1 cellular context compared by ENCODE assay signal in the genomic region with DNA sequence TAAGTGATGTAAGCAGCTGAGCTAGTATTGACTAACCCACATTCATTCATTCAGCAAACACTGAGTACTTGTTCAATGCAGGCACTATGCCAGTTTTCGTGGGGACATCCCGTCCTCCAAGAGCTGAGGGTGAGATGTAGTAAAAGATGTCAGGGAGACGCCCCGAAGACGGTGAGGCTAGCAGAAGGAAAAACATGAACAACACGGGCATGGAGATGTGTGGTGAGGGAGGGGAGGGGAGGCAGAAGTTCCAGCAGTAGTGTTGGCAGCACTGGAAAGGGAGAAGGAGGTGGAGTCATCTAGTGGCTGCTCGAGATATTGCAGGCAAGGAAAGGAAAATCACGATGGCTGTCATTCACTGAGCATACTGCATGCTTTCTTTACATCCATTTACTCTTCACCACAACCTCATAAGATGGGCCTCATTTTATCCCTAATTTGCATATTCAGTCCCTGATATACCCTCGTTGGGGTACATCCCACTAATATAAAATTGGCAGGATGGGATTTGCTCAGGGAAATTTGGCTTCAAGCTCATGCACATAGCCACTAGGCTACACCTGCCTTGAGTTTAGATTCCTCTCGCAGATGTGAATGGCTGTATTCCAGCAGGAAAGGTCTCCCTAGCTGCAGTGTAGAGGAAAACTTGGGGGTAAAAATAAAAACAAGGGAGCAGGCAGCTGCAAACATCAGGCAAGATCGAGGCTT.
TF ChIP-seq lines count a peak whose summit lies in the region.

No MANE protein-coding gene starts in this region.

TF ChIP-seq in H1, 55 proteins besides CTCF, POLR2A, EP300 and RAD21:
- 0 out of 2 replicates have a peak, but pooled peaks have one; percentile 25 for TF ChIP-seq JUND (IDR thresholded peaks at IDR 0.05; ENCODE audit: low read length)
- TF ChIP-seq POLR2AphosphoS5 (IDR thresholded peaks at IDR 0.05; ENCODE audit: low read depth, low read length) = no peak
- TF ChIP-seq EGR1 (IDR thresholded peaks at IDR 0.05; ENCODE audit: borderline replicate concordance, low read depth, low read length) = no peak
